Comparison of ENCODE assay signal across 15 cellular contexts in the genomic region with DNA sequence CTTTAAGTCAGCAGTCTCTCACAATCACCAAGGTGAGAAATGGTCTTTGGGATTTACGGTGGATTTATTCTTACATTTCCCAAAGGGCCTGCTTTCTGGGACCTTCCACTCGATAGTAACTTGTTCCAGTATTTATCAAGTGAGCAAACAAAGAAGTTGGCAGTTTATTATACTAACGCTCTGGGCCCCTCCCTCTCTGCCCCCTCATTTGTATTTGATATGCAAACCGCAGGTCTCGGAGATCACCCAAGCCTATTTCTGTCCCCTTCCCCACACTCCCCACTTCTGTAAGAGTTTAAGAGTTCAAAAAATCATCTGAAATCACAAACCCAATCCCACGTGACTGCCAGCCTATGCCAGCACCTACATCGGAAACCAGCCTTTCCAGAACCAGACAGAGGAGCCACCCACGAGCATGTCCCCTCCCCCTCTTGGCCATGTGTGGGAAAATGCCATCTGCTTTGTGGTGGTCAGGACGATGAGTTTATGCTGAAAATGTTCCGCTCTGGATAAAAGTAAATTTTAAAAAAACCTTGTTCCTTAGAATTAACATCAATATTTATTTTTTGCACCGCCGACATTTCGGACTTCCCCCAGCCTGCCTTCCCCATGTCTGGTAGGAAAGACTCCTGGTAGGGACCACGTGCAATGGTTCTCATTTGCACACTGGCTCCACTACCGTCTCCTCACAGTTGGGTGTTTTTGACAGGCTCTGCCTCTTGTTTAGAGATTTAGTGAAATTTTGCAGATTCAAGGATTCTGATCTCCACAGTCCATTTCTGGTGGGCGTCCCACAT.
A peak's percentile ranks its signal among the peaks of the same experiment; 100 is the strongest.
DNase-seq lines count a peak whose midpoint lies in the region; ATAC-seq, FAIRE-seq and TF ChIP-seq lines count a peak whose summit lies in the region.
"Had no signal": no experiment of that assay in that cellular context is flagged by ENCODE, and none has a peak within 500 bp of the region (broad histone marks: within the 10 kb centered on the region; RNA-seq: fewer than 3 reads in every experiment).

No MANE protein-coding gene starts in this region.

- no peak overlapping the region for H3K4me3 ChIP-seq in H1 (ENCODE audit: extremely low read depth in 1 of 4, insufficient read depth in 2 of 4, low read depth in 3 of 4, low read length in 4 of 4)
- H3K4me3 ChIP-seq: A549, HAP-1 had no signal

- no peak overlapping the region for H3K27ac Mint-ChIP-seq in activated naive CD4-positive, alpha-beta T cell treated with anti-CD3 and anti-CD28 coated beads, Interleukin-2, amount 50 U/mL, for 72 hours
- H3K27ac Mint-ChIP-seq: CD4-positive, CD25-positive, alpha-beta regulatory T cell had no signal

- no peaks in the 10 kb centered on the region for H3K79me2 ChIP-seq in H1 (ENCODE audit: control insufficient read depth in 1 of 2, insufficient read depth in 2 of 2, low read length in 2 of 2)

- no peak for DNase-seq in HTR-8/SVneo (ENCODE audit: insufficient read length, low spot score)
- peak; percentile 93 for DNase-seq in NCI-H526 treated with DMSO at 0.1 percent for 48 hours (lab: John Stamatoyannopoulos, UW)
- no peak for DNase-seq in H1 (ENCODE audit: low read depth in 1 of 2, low spot score in 2 of 2)
- no peak for DNase-seq in activated naive CD4-positive, alpha-beta T cell treated with anti-CD3 and anti-CD28 coated beads, Interleukin-2, amount 50 U/mL, for 72 hours (ENCODE audit: low spot score in 2 of 2)
- DNase-seq in GM19238 (ENCODE audit: insufficient read length, low spot score) = no peak
- DNase-seq in Kasumi-1 (lab: John Stamatoyannopoulos, UW) = no peak
- DNase-seq: BE2C; CD4-positive, CD25-positive, alpha-beta regulatory T cell; DMS53; GF-D8; GOT3 had no signal

- no peak overlapping the region for H3K9ac ChIP-seq in H1 (replicated peaks in 1 of 4; ENCODE audit: extremely low read depth in 1 of 4, low read depth in 3 of 4, low read length in 3 of 4)

- H4K5ac ChIP-seq in H1 (ENCODE audit: insufficient read length, low read depth, low read length) = no peak overlapping the region

- no peak overlapping the region for H3K56ac ChIP-seq in H1 (replicated peaks; ENCODE audit: insufficient read length, low read depth, low read length)

- H3K23me2 ChIP-seq in H1 (ENCODE audit: low read depth, low read length) = no peaks in the 10 kb centered on the region

- H2BK15ac ChIP-seq in H1 (ENCODE audit: low read length) = no peak overlapping the region

- no peak overlapping the region for H3K14ac ChIP-seq in H1 (ENCODE audit: insufficient read length)

- no peaks in the 10 kb centered on the region for H3K79me1 ChIP-seq in H1 (ENCODE audit: low read depth, low read length)

- H3K27me3 ChIP-seq in H1 (replicated peaks in 1 of 4; ENCODE audit: control insufficient read depth in 3 of 4, extremely low read depth in 1 of 4, insufficient read depth in 3 of 4, low read length in 3 of 4) = no peaks in the 10 kb centered on the region; a peak in 1 of 7 replicates
- H3K27me3 ChIP-seq: BE2C had no signal

- no peak for TF ChIP-seq RAD21 in H1 (IDR thresholded peaks at IDR 0.05 in 1 of 2, conservative IDR thresholded peaks at IDR 0.05 in 1 of 2; ENCODE audit: low read depth in 2 of 2, low read length in 2 of 2)

- no peak overlapping the region for H3K27ac ChIP-seq in H1 (ENCODE audit: low read depth, low read length)
- H3K27ac ChIP-seq: A549 had no signal

- CTCF ChIA-PET in H1 (lab: Charles Lee; ENCODE audit: partially characterized antibody) = interaction anchor here (1.9 kb wide), 1 partner anchor 14 kb away, joined by 4 read pairs; no protein-coding TSS in a partner anchor

- no peak overlapping the region for H3K4ac ChIP-seq in H1 (replicated peaks; ENCODE audit: insufficient read length, low read depth, low read length)

- H4K91ac ChIP-seq in H1 (replicated peaks; ENCODE audit: insufficient read length, low read length) = no peak overlapping the region

- no peak overlapping the region for H2AFZ ChIP-seq in H1 (ENCODE audit: low read length)

- no peaks in the 10 kb centered on the region for H4K20me1 ChIP-seq in H1 (replicated peaks in 1 of 2; ENCODE audit: control insufficient read depth in 1 of 2, insufficient read depth in 2 of 2, low read length in 2 of 2)

- no peaks in the 10 kb centered on the region for H3K9me3 ChIP-seq in H1 (ENCODE audit: insufficient read depth in 2 of 2, low read depth in 1 of 2, low read length in 1 of 2)
- H3K9me3 ChIP-seq: A549, BE2C, HAP-1 had no signal

- TF ChIP-seq EP300 in H1 (IDR thresholded peaks at IDR 0.05; ENCODE audit: borderline replicate concordance in 1 of 2, low read depth in 2 of 2, low read length in 2 of 2) = no peak

- peak overlapping the region; percentile 38 for H3K18ac ChIP-seq in H1 (ENCODE audit: extremely low read depth, low read length)

- H2BK12ac ChIP-seq in H1 (ENCODE audit: low read depth, low read length) = no peak overlapping the region

- H3K4me1 ChIP-seq in H1 (replicated peaks in 1 of 4; ENCODE audit: control insufficient read depth in 3 of 4, insufficient read depth in 4 of 4, low read length in 3 of 4) = no peaks in the 10 kb centered on the region; a peak in 1 of 7 replicates
- H3K4me1 ChIP-seq: A549, BE2C, HAP-1 had no signal

- WGBS in H1 (ENCODE audit: extremely low coverage in 1 of 2, insufficient coverage in 1 of 2, insufficient read length in 1 of 2, insufficient replicate concordance in 2 of 2, low coverage in 1 of 2, low lambda C conversion rate in 2 of 2, missing lambda C conversion rate in 1 of 2), 2 experiments = 79% methylated on average over 16 of the region's 16 CpGs; no CpG with 5 or more reads in 1 of the 2 experiments

- no peak for TF ChIP-seq POLR2A in H1 (IDR thresholded peaks at IDR 0.05; ENCODE audit: control extremely low read depth in 1 of 2, low read depth in 2 of 2, low read length in 2 of 2)

- H3K9me3 Mint-ChIP-seq in activated naive CD4-positive, alpha-beta T cell treated with anti-CD3 and anti-CD28 coated beads, Interleukin-2, amount 50 U/mL, for 72 hours = peaks cover 0 to 4% of the 10 kb centered on the region in 2 donors

- H3K36me3 Mint-ChIP-seq in activated naive CD4-positive, alpha-beta T cell treated with anti-CD3 and anti-CD28 coated beads, Interleukin-2, amount 50 U/mL, for 72 hours = no peaks in the 10 kb centered on the region
- H3K36me3 Mint-ChIP-seq: CD4-positive, CD25-positive, alpha-beta regulatory T cell had no signal

- no peak overlapping the region for H2AK5ac ChIP-seq in H1 (ENCODE audit: low read depth, low read length)

- POLR2A ChIA-PET in H1 (lab: Charles Lee; ENCODE audit: partially characterized antibody) = no interaction called here

- H2BK20ac ChIP-seq in H1 (ENCODE audit: low read length) = no peak overlapping the region

- H2BK5ac ChIP-seq in H1 (ENCODE audit: low read depth, low read length) = no peak overlapping the region

- H3K36me3 ChIP-seq in H1 (ENCODE audit: control insufficient read depth in 2 of 4, insufficient read depth in 4 of 4, low read length in 3 of 4) = no peaks in the 10 kb centered on the region
- H3K36me3 ChIP-seq: BE2C, HAP-1 had no signal

- no peak overlapping the region for H3K4me2 ChIP-seq in H1 (ENCODE audit: insufficient read depth in 1 of 2, low read depth in 2 of 2, low read length in 2 of 2)
- H3K4me2 ChIP-seq: A549 had no signal

- no peak for TF ChIP-seq CTCF in H1 (IDR thresholded peaks at IDR 0.05; ENCODE audit: control extremely low read depth in 1 of 3, insufficient read depth in 1 of 3, low read depth in 1 of 3, low read length in 3 of 3)

- no peak overlapping the region for H3K23ac ChIP-seq in H1 (ENCODE audit: insufficient read length)

- no peak overlapping the region for H2BK120ac ChIP-seq in H1 (replicated peaks; ENCODE audit: low read depth, low read length)

- H4K8ac ChIP-seq in H1 (ENCODE audit: extremely low read depth, insufficient read depth, low read length) = no peak overlapping the region

- no peak for ATAC-seq in GM21723 (IDR thresholded peaks at IDR 0.05; ENCODE audit: unreplicated experiment)
- no peak for ATAC-seq in activated naive CD4-positive, alpha-beta T cell treated with anti-CD3 and anti-CD28 coated beads, Interleukin-2, amount 50 U/mL, for 72 hours
- ATAC-seq: A549, HepG2 had no signal

- FAIRE-seq in HTR-8/SVneo (lab: Jason Lieb, UNC) = peak; percentile 44
- no peak for FAIRE-seq in H1 (lab: Jason Lieb, UNC)
- FAIRE-seq: A549, HepG2 had no signal

TF ChIP-seq in H1, 55 proteins besides CTCF, POLR2A, EP300 and RAD21:
- TF ChIP-seq SIN3A (conservative IDR thresholded peaks at IDR 0.05 in 1 of 2, IDR thresholded peaks at IDR 0.05 in 1 of 2; ENCODE audit: low read depth in 1 of 2, low read length in 2 of 2) = no peak
- TF ChIP-seq E2F6 (IDR thresholded peaks at IDR 0.05) = 0 out of 2 replicates have a peak, but pooled peaks have one; percentile 11
